ENCODE assay signal across 8 cellular contexts in genomic region chr15:31326729-31327673, GRCh38. TPM values are rescaled to one million over a fixed set of nuclear protein-coding genes. Genes with fewer than 3 reads are reported as not detected.
DNase-seq lines count a peak whose midpoint lies in the region; ATAC-seq, FAIRE-seq and TF ChIP-seq lines count a peak whose summit lies in the region.

KLF13 (plus strand) TSS chr15:31326835; CDS start chr15:31327213, 378 bp downstream.

- TF ChIP-seq CTCF in endothelial cell of umbilical vein (IDR thresholded peaks at IDR 0.05; ENCODE audit: extremely low read depth in 1 of 2, insufficient read depth in 1 of 2, low read depth in 1 of 2, low read length in 2 of 2), result no peak

- POLR2A ChIA-PET in activated CD4-positive, alpha-beta memory T cell treated with anti-CD3 and anti-CD28 coated beads, Interleukin-2, amount 10 ng/mL, durations not matched to agents 7 days and 5 days (lab: Charles Lee), result interaction anchor here (0.6 to 7.5 kb wide), 37 partner anchors 11 to 163 kb away, joined by 3 to 170 read pairs (median 5); no protein-coding TSS in a partner anchor
- POLR2A ChIA-PET in endothelial cell of umbilical vein (lab: Charles Lee), result interaction anchor here (0.7 to 1.0 kb wide), 2 partner anchors 70 to 122 kb away, joined by 3 read pairs; no protein-coding TSS in a partner anchor

- H3K27me3 ChIP-seq in endothelial cell of umbilical vein (ENCODE audit: control insufficient read depth in 2 of 2, insufficient read depth in 2 of 2, low read length in 2 of 2), result peaks cover 0 to 2% of the 10 kb centered on the region in 2 experiments
- H3K27me3 ChIP-seq in mucosa of rectum (ENCODE audit: control insufficient read depth in 2 of 2, insufficient read depth in 2 of 2, low read length in 2 of 2), result no peaks in the 10 kb centered on the region

- peak within 1 kb of the TSS; percentile 88 for H3K4me3 Mint-ChIP-seq in activated CD4-positive, alpha-beta memory T cell treated with anti-CD3 and anti-CD28 coated beads, Interleukin-2, amount 10 ng/mL, durations not matched to agents 7 days and 5 days

- dilution Hi-C loops in endothelial cell of umbilical vein (cut with MboI; ENCODE audit: extremely low pct_ligation_motif_present, low sequenced_read_pairs), result no loop called here

- H3K9me3 Mint-ChIP-seq in activated CD4-positive, alpha-beta memory T cell treated with anti-CD3 and anti-CD28 coated beads, Interleukin-2, amount 10 ng/mL, durations not matched to agents 7 days and 5 days, result no peaks in the 10 kb centered on the region

- H3K9me3 ChIP-seq in endothelial cell of umbilical vein (replicated peaks; ENCODE audit: control insufficient read depth, insufficient read depth, low read length) (no peaks in the 10 kb centered on the region), mucosa of rectum (ENCODE audit: control insufficient read depth in 2 of 2, low read length in 2 of 2) (no peaks in the 10 kb centered on the region)

- H4K20me1 ChIP-seq in endothelial cell of umbilical vein (replicated peaks; ENCODE audit: control insufficient read depth, extremely low read depth, insufficient read depth, low read length), result no peaks in the 10 kb centered on the region

- peak within 1 kb of the TSS; percentile 89 for H3K9ac ChIP-seq in endothelial cell of umbilical vein (replicated peaks; ENCODE audit: extremely low read depth, insufficient read depth, low read length)
- peak within 1 kb of the TSS; percentile 94 to 98 for H3K9ac ChIP-seq in mucosa of rectum (ENCODE audit: low read depth in 1 of 2, low read length in 2 of 2)

- H3K36me3 ChIP-seq in endothelial cell of umbilical vein (ENCODE audit: control insufficient read depth in 2 of 2, extremely low read depth in 1 of 2, insufficient read depth in 2 of 2, low read length in 2 of 2), result no peaks in the 10 kb centered on the region
- peaks cover 0 to 4% of the 10 kb centered on the region in 2 donors for H3K36me3 ChIP-seq in mucosa of rectum (ENCODE audit: control insufficient read depth in 2 of 2, insufficient read depth in 2 of 2, low read length in 2 of 2)

- peak within 1 kb of the TSS; percentile 75 for H2AFZ ChIP-seq in endothelial cell of umbilical vein (ENCODE audit: low read depth, low read length)

- peak within 1 kb of the TSS; percentile 78 for H3K27ac ChIP-seq in endothelial cell of umbilical vein (ENCODE audit: insufficient read depth, low read depth, low read length)
- H3K27ac ChIP-seq in mucosa of rectum (ENCODE audit: low read depth in 2 of 2, low read length in 2 of 2), result peak within 1 kb of the TSS; percentile 100

- CTCF ChIA-PET in activated CD4-positive, alpha-beta memory T cell treated with anti-CD3 and anti-CD28 coated beads, Interleukin-2, amount 10 ng/mL, durations not matched to agents 7 days and 5 days (lab: Charles Lee), result interaction anchor here (0.8 to 4.0 kb wide), 13 partner anchors 34 to 162 kb away, joined by 3 to 14 read pairs (median 4); no protein-coding TSS in a partner anchor
- CTCF ChIA-PET in endothelial cell of umbilical vein (lab: Charles Lee), result interaction anchor here (0.7 to 4.6 kb wide), 9 partner anchors 13 to 164 kb away, joined by 3 to 34 read pairs (median 3); no protein-coding TSS in a partner anchor

- peak within 1 kb of the TSS; percentile 75 for H3K4me2 ChIP-seq in endothelial cell of umbilical vein (ENCODE audit: insufficient read depth, low read length)

- H3K4me3 ChIP-seq in endothelial cell of umbilical vein (replicated peaks in 1 of 3; ENCODE audit: insufficient read depth in 1 of 3, low read depth in 1 of 3, low read length in 3 of 3) (peak within 1 kb of the TSS; percentile 61 to 89 (median 63)), mucosa of rectum (ENCODE audit: low read length in 2 of 2) (peak within 1 kb of the TSS; percentile 77 to 79)

- peak; percentile 47 for ATAC-seq in GM21526 (IDR thresholded peaks at IDR 0.05; ENCODE audit: low FRiP score, unreplicated experiment)
- ATAC-seq in stimulated activated naive CD8-positive, alpha-beta T cell treated with anti-CD3 and anti-CD28 coated beads, Interleukin-15, Interleukin-2, amounts not matched to agents 100 U/mL and 50 U/mL, for 24 hours, result peak; percentile 41

- no peaks in the 10 kb centered on the region for H3K27me3 Mint-ChIP-seq in activated CD4-positive, alpha-beta memory T cell treated with anti-CD3 and anti-CD28 coated beads, Interleukin-2, amount 10 ng/mL, durations not matched to agents 7 days and 5 days

- DNase-seq in D341Med (ENCODE audit: low spot score), result peak; percentile 84
- DNase-seq in HuH-7.5 (ENCODE audit: low spot score), result peak; percentile 63
- peak; percentile 79 for DNase-seq in activated CD4-positive, alpha-beta memory T cell treated with anti-CD3 and anti-CD28 coated beads, Interleukin-2, amount 10 ng/mL, durations not matched to agents 7 days and 5 days
- no peak for DNase-seq in endothelial cell of umbilical vein (ENCODE audit: low read depth, low spot score)
- DNase-seq in stimulated activated naive CD8-positive, alpha-beta T cell treated with anti-CD3 and anti-CD28 coated beads, Interleukin-15, Interleukin-2, amounts not matched to agents 100 U/mL and 50 U/mL, for 24 hours, result peak; percentile 70
- no peak for DNase-seq in MV-4-11 (lab: John Stamatoyannopoulos, UW)

- FAIRE-seq in endothelial cell of umbilical vein (lab: Jason Lieb, UNC), result no peak

- H3K9me1 ChIP-seq in endothelial cell of umbilical vein (replicated peaks; ENCODE audit: control insufficient read depth, extremely low read depth, insufficient read depth, low read length), result no peaks in the 10 kb centered on the region

- H3K27ac Mint-ChIP-seq in activated CD4-positive, alpha-beta memory T cell treated with anti-CD3 and anti-CD28 coated beads, Interleukin-2, amount 10 ng/mL, durations not matched to agents 7 days and 5 days, result peak within 1 kb of the TSS; percentile 97

- peaks cover 37% of the 10 kb centered on the region for H3K36me3 Mint-ChIP-seq in activated CD4-positive, alpha-beta memory T cell treated with anti-CD3 and anti-CD28 coated beads, Interleukin-2, amount 10 ng/mL, durations not matched to agents 7 days and 5 days (ENCODE audit: low read depth)

- peaks cover 8% of the 10 kb centered on the region for H3K4me1 ChIP-seq in endothelial cell of umbilical vein (ENCODE audit: control insufficient read depth, extremely low read depth, insufficient read depth, low read length)
- peaks cover 34 to 42% of the 10 kb centered on the region in 2 donors for H3K4me1 ChIP-seq in mucosa of rectum (ENCODE audit: control insufficient read depth in 2 of 2, insufficient read depth in 2 of 2, low read length in 2 of 2)

- peaks cover 50% of the 10 kb centered on the region for H3K4me1 Mint-ChIP-seq in activated CD4-positive, alpha-beta memory T cell treated with anti-CD3 and anti-CD28 coated beads, Interleukin-2, amount 10 ng/mL, durations not matched to agents 7 days and 5 days

- intact Hi-C loops in endothelial cell of umbilical vein (cut with micrococcal nuclease), result loop anchor here (1.0 to 10.0 kb wide), 10 partner anchors 15 to 1645 kb away; no protein-coding TSS in a partner anchor

- BruUV-seq in endothelial cell of umbilical vein (replicated peaks; lab: Mats Ljungman, UMichigan), result no TSS peak

- peaks cover 7% of the 10 kb centered on the region for H3K79me2 ChIP-seq in endothelial cell of umbilical vein (ENCODE audit: control insufficient read depth, insufficient read depth, low read length)

- no peak for TF ChIP-seq POLR2A in endothelial cell of umbilical vein (IDR thresholded peaks at IDR 0.05; ENCODE audit: low read depth, low read length)

TF ChIP-seq in endothelial cell of umbilical vein, 7 proteins besides CTCF, POLR2A, EP300 and RAD21:
- no peak for TF ChIP-seq MAX (IDR thresholded peaks at IDR 0.05; ENCODE audit: insufficient read depth, insufficient read length)
- no peak for TF ChIP-seq FOS (IDR thresholded peaks at IDR 0.05; ENCODE audit: borderline replicate concordance, insufficient read depth, low read length)

RNA-seq across cellular contexts. Expression of gene KLF13, which starts in this region (rescaled TPM):
- 100 to 1,000 TPM; 199 TPM for total RNA-seq in activated CD4-positive, alpha-beta memory T cell treated with anti-CD3 and anti-CD28 coated beads, Interleukin-2, amount 10 ng/mL, durations not matched to agents 7 days and 5 days
- 30.1 and 31.9 TPM in 2 replicates for total RNA-seq in endothelial cell of umbilical vein
- 10.1 TPM in 2 replicates for polyA plus RNA-seq in endothelial cell of umbilical vein
- 12.0 and 12.9 TPM in 2 replicates for polyA plus RNA-seq in endothelial cell of umbilical vein (2011; cell fraction: cytosol; rRNA removed)
- polyA plus RNA-seq in endothelial cell of umbilical vein (2011; cell fraction: nucleus; rRNA removed), result 9.5 and 9.7 TPM in 2 replicates
- 22.6 and 23.3 TPM in 2 replicates for polyA plus RNA-seq in endothelial cell of umbilical vein (2012)
- 16.2 and 16.8 TPM in 2 replicates for polyA minus RNA-seq in endothelial cell of umbilical vein
- polyA minus RNA-seq in endothelial cell of umbilical vein (2011; cell fraction: cytosol; rRNA and poly(A)+ RNA removed), result 34.2 TPM
- polyA minus RNA-seq in endothelial cell of umbilical vein (2011; cell fraction: nucleus; rRNA and poly(A)+ RNA removed), result 4.9 and 5.0 TPM in 2 replicates

Comparison
In these comparisons a context has a peak if more than half of its experiments do, and no peak if none do; other contexts are left out.
1. DNase-seq: peak in D341Med (single experiment), HuH-7.5 (single experiment), activated CD4-positive, alpha-beta memory T cell treated with anti-CD3 and anti-CD28 coated beads, Interleukin-2, amount 10 ng/mL, durations not matched to agents 7 days and 5 days (single experiment) and stimulated activated naive CD8-positive, alpha-beta T cell treated with anti-CD3 and anti-CD28 coated beads, Interleukin-15, Interleukin-2, amounts not matched to agents 100 U/mL and 50 U/mL, for 24 hours (single experiment); none in endothelial cell of umbilical vein (single experiment) and MV-4-11 (single experiment).